ENCODE assay signal across 9 cellular contexts in the genomic region with DNA sequence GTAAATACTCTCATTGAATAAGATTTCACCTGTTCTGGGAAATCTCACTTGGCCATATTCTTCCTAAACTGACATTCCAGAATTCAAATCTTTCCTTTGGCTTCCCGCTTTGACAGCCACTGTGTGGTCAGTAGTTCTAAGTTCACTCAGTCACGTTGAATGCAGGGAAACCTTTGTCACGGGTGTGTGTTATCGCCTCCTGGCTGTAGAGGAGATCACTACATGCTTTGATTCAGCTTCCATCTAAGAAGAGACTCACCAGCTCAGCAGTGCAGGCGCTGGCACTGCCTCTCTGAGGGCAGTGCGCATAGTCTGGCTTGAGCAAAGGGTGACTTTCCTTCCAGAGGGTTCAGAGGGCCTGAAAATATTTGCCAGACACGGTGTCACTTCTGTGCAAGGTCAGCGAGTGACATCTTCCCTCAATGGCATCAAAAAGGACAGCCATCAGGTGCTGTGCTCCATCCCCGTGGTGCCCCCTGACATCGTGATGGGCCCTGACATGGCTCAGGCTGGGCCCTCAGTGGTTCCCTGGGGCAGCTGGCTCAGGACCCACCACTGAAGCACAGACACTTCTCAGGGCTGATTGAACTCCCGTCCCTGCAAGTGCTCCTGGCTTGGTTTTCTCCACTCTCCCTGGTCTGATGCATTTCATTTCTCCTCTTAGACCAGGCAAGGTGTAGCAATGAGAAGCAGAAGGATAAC.
DNase-seq lines count a peak whose midpoint lies in the region; ATAC-seq and TF ChIP-seq lines count a peak whose summit lies in the region.
"Had no signal": no experiment of that assay in that cellular context is flagged by ENCODE, and none has a peak within 500 bp of the region (broad histone marks: within the 10 kb centered on the region; RNA-seq: fewer than 3 reads in every experiment).

No MANE protein-coding gene starts in this region.

- peak; percentile 45 for ATAC-seq in HG03442 (IDR thresholded peaks at IDR 0.05; ENCODE audit: unreplicated experiment)
- no peak for ATAC-seq in activated naive CD8-positive, alpha-beta T cell treated with anti-CD3 and anti-CD28 coated beads, Interleukin-2, amount 50 U/mL, for 24 hours

- H3K4me3 ChIP-seq in GM12865 (ENCODE audit: low read depth, low read length): no peak overlapping the region

- H3K4me1 Mint-ChIP-seq in nephron progenitor cell: peaks cover 10% of the 10 kb centered on the region
- H3K4me1 Mint-ChIP-seq in activated naive CD8-positive, alpha-beta T cell treated with anti-CD3 and anti-CD28 coated beads, Interleukin-2, amount 50 U/mL, for 24 hours: no peaks in the 10 kb centered on the region
- no peaks in the 10 kb centered on the region for H3K4me1 Mint-ChIP-seq in activated T-helper 2 cell treated with anti-CD3 and anti-CD28 coated beads, Interferon-gamma antibody, Interleukin-2, Interleukin-4, amounts not matched to agents 10 μg/mL and 5 μg/mL and 100 μg/mL, durations not matched to agents 14 hours and 24 hours and 36 hours (ENCODE audit: low read depth)

- no peak overlapping the region for H3K27ac Mint-ChIP-seq in nephron progenitor cell
- no peak overlapping the region for H3K27ac Mint-ChIP-seq in activated naive CD8-positive, alpha-beta T cell treated with anti-CD3 and anti-CD28 coated beads, Interleukin-2, amount 50 U/mL, for 24 hours
- H3K27ac Mint-ChIP-seq in activated T-helper 2 cell treated with anti-CD3 and anti-CD28 coated beads, Interferon-gamma antibody, Interleukin-2, Interleukin-4, amounts not matched to agents 10 μg/mL and 5 μg/mL and 100 μg/mL, durations not matched to agents 14 hours and 24 hours and 36 hours: no peak overlapping the region

- peak; percentile 43 for TF ChIP-seq CTCF in GM12865 (IDR thresholded peaks at IDR 0.05; ENCODE audit: insufficient read depth, low read depth, low read length, missing control alignments)
- peak; percentile 51 for TF ChIP-seq CTCF in nephron progenitor cell (IDR thresholded peaks at IDR 0.05)

- H3K9me3 Mint-ChIP-seq in nephron progenitor cell: no peaks in the 10 kb centered on the region
- no peaks in the 10 kb centered on the region for H3K9me3 Mint-ChIP-seq in activated naive CD8-positive, alpha-beta T cell treated with anti-CD3 and anti-CD28 coated beads, Interleukin-2, amount 50 U/mL, for 24 hours
- H3K9me3 Mint-ChIP-seq in activated T-helper 2 cell treated with anti-CD3 and anti-CD28 coated beads, Interferon-gamma antibody, Interleukin-2, Interleukin-4, amounts not matched to agents 10 μg/mL and 5 μg/mL and 100 μg/mL, durations not matched to agents 14 hours and 24 hours and 36 hours: no peaks in the 10 kb centered on the region

- H3K27me3 Mint-ChIP-seq in nephron progenitor cell (ENCODE audit: low read depth, poor library complexity): peaks cover 5% of the 10 kb centered on the region
- peaks cover 5% of the 10 kb centered on the region for H3K27me3 Mint-ChIP-seq in activated naive CD8-positive, alpha-beta T cell treated with anti-CD3 and anti-CD28 coated beads, Interleukin-2, amount 50 U/mL, for 24 hours
- no peaks in the 10 kb centered on the region for H3K27me3 Mint-ChIP-seq in activated T-helper 2 cell treated with anti-CD3 and anti-CD28 coated beads, Interferon-gamma antibody, Interleukin-2, Interleukin-4, amounts not matched to agents 10 μg/mL and 5 μg/mL and 100 μg/mL, durations not matched to agents 14 hours and 24 hours and 36 hours (ENCODE audit: low read depth)

- no peak overlapping the region for H3K4me3 Mint-ChIP-seq in nephron progenitor cell
- no peak overlapping the region for H3K4me3 Mint-ChIP-seq in activated naive CD8-positive, alpha-beta T cell treated with anti-CD3 and anti-CD28 coated beads, Interleukin-2, amount 50 U/mL, for 24 hours
- no peak overlapping the region for H3K4me3 Mint-ChIP-seq in activated T-helper 2 cell treated with anti-CD3 and anti-CD28 coated beads, Interferon-gamma antibody, Interleukin-2, Interleukin-4, amounts not matched to agents 10 μg/mL and 5 μg/mL and 100 μg/mL, durations not matched to agents 14 hours and 24 hours and 36 hours (ENCODE audit: low read depth)

- peak overlapping the region; percentile 47 for H3K27ac ChIP-seq in cingulate gyrus (ENCODE audit: low read depth, low read length)
- H3K27ac ChIP-seq: HL-60 had no signal

- H3K36me3 Mint-ChIP-seq in nephron progenitor cell (ENCODE audit: low read depth): no peaks in the 10 kb centered on the region
- no peaks in the 10 kb centered on the region for H3K36me3 Mint-ChIP-seq in activated naive CD8-positive, alpha-beta T cell treated with anti-CD3 and anti-CD28 coated beads, Interleukin-2, amount 50 U/mL, for 24 hours (ENCODE audit: low read depth)
- H3K36me3 Mint-ChIP-seq in activated T-helper 2 cell treated with anti-CD3 and anti-CD28 coated beads, Interferon-gamma antibody, Interleukin-2, Interleukin-4, amounts not matched to agents 10 μg/mL and 5 μg/mL and 100 μg/mL, durations not matched to agents 14 hours and 24 hours and 36 hours (ENCODE audit: low read depth): no peaks in the 10 kb centered on the region

- peak; percentile 19 for DNase-seq in GM12865 (ENCODE audit: low read depth)
- DNase-seq in nephron progenitor cell: peak; percentile 30
- DNase-seq in NCI-H345 treated with DMSO at 0.1 percent for 48 hours (lab: John Stamatoyannopoulos, UW; ENCODE audit: unreplicated experiment): no peak
- DNase-seq in activated naive CD8-positive, alpha-beta T cell treated with anti-CD3 and anti-CD28 coated beads, Interleukin-2, amount 50 U/mL, for 24 hours: no peak
- no peak for DNase-seq in UCSD-AML1 (lab: John Stamatoyannopoulos, UW; ENCODE audit: unreplicated experiment)
- DNase-seq in activated T-helper 2 cell treated with anti-CD3 and anti-CD28 coated beads, Interferon-gamma antibody, Interleukin-2, Interleukin-4, amounts not matched to agents 10 μg/mL and 5 μg/mL and 100 μg/mL, durations not matched to agents 14 hours and 24 hours and 36 hours (ENCODE audit: low spot score): no peak

- intact Hi-C loops in activated T-helper 2 cell treated with anti-CD3 and anti-CD28 coated beads, Interferon-gamma antibody, Interleukin-2, Interleukin-4, amounts not matched to agents 10 μg/mL and 5 μg/mL and 100 μg/mL, durations not matched to agents 14 hours and 24 hours and 36 hours (cut with micrococcal nuclease): no loop called here

Comparison
In these comparisons a context has a peak if more than half of its experiments do, and no peak if none do; other contexts are left out.
1. DNase-seq: peak in GM12865 (single experiment) and nephron progenitor cell (single experiment); none in NCI-H345 treated with DMSO at 0.1 percent for 48 hours (single experiment), activated naive CD8-positive, alpha-beta T cell treated with anti-CD3 and anti-CD28 coated beads, Interleukin-2, amount 50 U/mL, for 24 hours (single experiment), UCSD-AML1 (single experiment) and activated T-helper 2 cell treated with anti-CD3 and anti-CD28 coated beads, Interferon-gamma antibody, Interleukin-2, Interleukin-4, amounts not matched to agents 10 μg/mL and 5 μg/mL and 100 μg/mL, durations not matched to agents 14 hours and 24 hours and 36 hours (single experiment).